Comparison of ENCODE assay signal across 7 cellular contexts in genomic region chr14:32896979-32897723, GRCh38. TPM values are rescaled to one million over a fixed set of nuclear protein-coding genes. Genes with fewer than 3 reads are reported as not detected.
DNase-seq lines count a peak whose midpoint lies in the region; ATAC-seq and TF ChIP-seq lines count a peak whose summit lies in the region.

No MANE protein-coding gene starts in this region.

- peaks cover 4% of the 10 kb centered on the region for H3K27me3 Mint-ChIP-seq in endodermal cell (ENCODE audit: insufficient read depth)

- no peak overlapping the region for H3K27ac Mint-ChIP-seq in endodermal cell

- H3K4me1 Mint-ChIP-seq in endodermal cell = peaks cover 3% of the 10 kb centered on the region

- ATAC-seq in SK-N-SH treated with all-trans-retinoic acid at 6 μM for 48 hours (peak; percentile 61), gastrocnemius medialis (peak; percentile 78 to 81), HG02885 (IDR thresholded peaks at IDR 0.05; ENCODE audit: poor library complexity, unreplicated experiment) (no peak), esophagus mucosa (no peak)

- no peak for TF ChIP-seq CTCF in gastrocnemius medialis (IDR thresholded peaks at IDR 0.05 in 4 of 5, conservative IDR thresholded peaks at IDR 0.05 in 1 of 5)
- TF ChIP-seq CTCF in endodermal cell (conservative IDR thresholded peaks at IDR 0.05) = no peak

- no peak overlapping the region for H3K9ac ChIP-seq in endodermal cell (ENCODE audit: extremely low read depth, low read length, poor library complexity, severe bottlenecking)

- DNase-seq in HCEC 1CT (peak; percentile 36), glomerular visceral epithelial cell (ENCODE audit: extremely low spot score) (peak; percentile 28), gastrocnemius medialis (no peak), endodermal cell (no peak)

- intact Hi-C loops in gastrocnemius medialis (cut with DNase I; ENCODE audit: low total_unique reads) = no loop called here

- H3K4me3 ChIP-seq in gastrocnemius medialis = peak overlapping the region; percentile 52 to 66 (median 60)
- no peak overlapping the region for H3K4me3 ChIP-seq in endodermal cell (ENCODE audit: low read length)

- peak overlapping the region; percentile 68 to 76 (median 74) for H3K27ac ChIP-seq in gastrocnemius medialis
- no peak overlapping the region for H3K27ac ChIP-seq in endodermal cell (ENCODE audit: low read depth, low read length)

- H3K36me3 ChIP-seq in gastrocnemius medialis (no peaks in the 10 kb centered on the region), endodermal cell (ENCODE audit: control insufficient read depth, insufficient read depth, low read length) (no peaks in the 10 kb centered on the region)

- 91% methylated on average over 5 to 11 of the region's 11 CpGs for WGBS in endodermal cell (ENCODE audit: insufficient coverage in 1 of 2, insufficient read length in 1 of 2), 2 experiments

- TF ChIP-seq POLR2A in gastrocnemius medialis (IDR thresholded peaks at IDR 0.05) = no peak

- H3K4me3 Mint-ChIP-seq in endodermal cell = no peak overlapping the region

- H3K27me3 ChIP-seq in gastrocnemius medialis = no peaks in the 10 kb centered on the region
- H3K27me3 ChIP-seq in endodermal cell (ENCODE audit: control insufficient read depth, insufficient read depth, low read length, poor library complexity, severe bottlenecking) = peaks cover 7% of the 10 kb centered on the region

- in situ Hi-C loops in gastrocnemius medialis (cut with MboI; ENCODE audit: low sequenced_read_pairs in 4 of 4) = no loop called here

- no peaks in the 10 kb centered on the region for H3K9me3 Mint-ChIP-seq in endodermal cell

- no peaks in the 10 kb centered on the region for H3K36me3 Mint-ChIP-seq in endodermal cell (ENCODE audit: low read depth)

- peaks cover 0 to 5% of the 10 kb centered on the region in 2 donors for H3K4me1 ChIP-seq in gastrocnemius medialis
- H3K4me1 ChIP-seq in endodermal cell (ENCODE audit: control insufficient read depth, insufficient read depth, low read length) = no peaks in the 10 kb centered on the region

- no peaks in the 10 kb centered on the region for H3K9me3 ChIP-seq in gastrocnemius medialis
- H3K9me3 ChIP-seq in endodermal cell (ENCODE audit: control insufficient read depth, low read length) = no peaks in the 10 kb centered on the region

TF ChIP-seq in SK-N-SH treated with all-trans-retinoic acid at 6 μM for 48 hours, 23 proteins besides CTCF, POLR2A, EP300 and RAD21:
- TF ChIP-seq ZFP3 (CRISPR knock-in tag; IDR thresholded peaks at IDR 0.05) (no peak), TSHZ2 (CRISPR knock-in tag; IDR thresholded peaks at IDR 0.05) (no peak), CSDC2 (CRISPR knock-in tag; IDR thresholded peaks at IDR 0.05) (no peak), ZNF70 (CRISPR knock-in tag; IDR thresholded peaks at IDR 0.05) (no peak)

RNA-seq across cellular contexts. Expression of gene NPAS3, which starts 41.5 kb away (rescaled TPM):
- total RNA-seq in gastrocnemius medialis = under 1 TPM in 2 of 4 donors, not detected in 2; 0.82 to 1.00 TPM
- 1 to 10 TPM; 1.4 to 1.6 TPM for total RNA-seq in endodermal cell
- 14.5 TPM for polyA plus RNA-seq in endodermal cell (2013, experiment 1 of 2)
- polyA plus RNA-seq in endodermal cell (2013, experiment 2 of 2) = 12.2 TPM
- total RNA-seq in esophagus mucosa = 0.08 TPM

Comparison
In these comparisons a context has a peak if more than half of its experiments do, and no peak if none do; other contexts are left out.
1. DNase-seq: peak in HCEC 1CT (single experiment) and glomerular visceral epithelial cell (single experiment); none in gastrocnemius medialis (0 of 2) and endodermal cell (single experiment).
2. ATAC-seq: peak in SK-N-SH treated with all-trans-retinoic acid at 6 μM for 48 hours (single experiment) and gastrocnemius medialis (2 of 2); none in HG02885 (single experiment) and esophagus mucosa (single experiment).